Comparison of ENCODE assay signal across 12 cellular contexts in the genomic region with DNA sequence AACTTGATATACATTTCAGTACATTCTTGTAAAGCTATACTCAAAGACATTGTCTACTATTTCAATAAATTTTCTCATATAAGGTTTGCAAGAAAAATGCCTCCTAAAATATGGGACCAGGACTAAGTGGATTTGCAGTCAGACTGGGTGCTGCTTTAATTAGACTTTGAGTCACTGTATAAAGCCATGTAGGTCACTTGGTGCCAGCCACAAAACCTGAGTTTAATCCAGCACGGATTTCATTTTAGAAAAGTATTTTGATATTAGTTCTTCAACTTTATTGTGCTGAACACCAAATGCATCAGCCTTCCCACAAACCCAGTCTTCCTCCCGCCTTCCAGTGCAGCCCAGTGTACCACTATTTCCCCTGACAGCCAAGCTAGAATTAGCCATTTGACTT. TPM values are rescaled to one million over a fixed set of nuclear protein-coding genes. Genes with fewer than 3 reads are reported as not detected.
"Had no signal": no experiment of that assay in that cellular context is flagged by ENCODE, and none has a peak within 500 bp of the region (broad histone marks: within the 10 kb centered on the region; RNA-seq: fewer than 3 reads in every experiment).

No MANE protein-coding gene starts in this region.

- H3K4me3 ChIP-seq: coronary artery, pancreas, skin epidermis had no signal

- H3K36me3 ChIP-seq: pancreas had no signal

- ATAC-seq: pancreas had no signal

- H3K27me3 ChIP-seq: pancreas had no signal

- H3K9me3 Mint-ChIP-seq: activated naive CD4-positive, alpha-beta T cell treated with anti-CD3 and anti-CD28 coated beads for 36 hours; nephron progenitor cell had no signal

- H3K4me3 Mint-ChIP-seq: activated CD4-positive, alpha-beta T cell treated with anti-CD3 and anti-CD28 coated beads, Interleukin-2, amount 10 ng/mL, durations not matched to agents 7 days and 5 days; activated naive CD4-positive, alpha-beta T cell treated with anti-CD3 and anti-CD28 coated beads for 36 hours; nephron progenitor cell; T-helper 1 cell treated with Interleukin-12 subunit alpha and Interleukin-12 subunit beta and Interleukin-4 antibody, amounts not matched to agents 30 μg/mL and 1 μg/mL, for 36 hours had no signal

- H3K27ac Mint-ChIP-seq: activated CD4-positive, alpha-beta T cell treated with anti-CD3 and anti-CD28 coated beads, Interleukin-2, amount 10 ng/mL, durations not matched to agents 7 days and 5 days; activated naive CD4-positive, alpha-beta T cell treated with anti-CD3 and anti-CD28 coated beads for 36 hours; T-helper 1 cell treated with Interleukin-12 subunit alpha and Interleukin-12 subunit beta and Interleukin-4 antibody, amounts not matched to agents 30 μg/mL and 1 μg/mL, for 36 hours had no signal

- H3K4me1 Mint-ChIP-seq: activated CD4-positive, alpha-beta T cell treated with anti-CD3 and anti-CD28 coated beads, Interleukin-2, amount 10 ng/mL, durations not matched to agents 7 days and 5 days had no signal

- H3K9me3 ChIP-seq: pancreas had no signal

- DNase-seq: activated CD4-positive, alpha-beta T cell treated with anti-CD3 and anti-CD28 coated beads, Interleukin-2, amount 10 ng/mL, durations not matched to agents 7 days and 5 days; activated CD4-positive, CD25-positive, alpha-beta regulatory T cell; activated CD8-positive, alpha-beta memory T cell treated with anti-CD3 and anti-CD28 coated beads for 24 hours; activated naive CD4-positive, alpha-beta T cell treated with anti-CD3 and anti-CD28 coated beads for 36 hours; caudate nucleus; effector CD8-positive, alpha-beta T cell; hypothalamus; nephron progenitor cell; pancreas had no signal

- H3K4me1 ChIP-seq: pancreas had no signal

- H3K27ac ChIP-seq: coronary artery, pancreas had no signal

RNA-seq across cellular contexts. Expression of a gene that starts 9.9 kb away (rescaled TPM):
- total RNA-seq: activated naive CD4-positive, alpha-beta T cell treated with anti-CD3 and anti-CD28 coated beads for 36 hours had no signal
